Comparison of ENCODE assay signal across 15 cellular contexts in genomic region chr5:142150431-142150830, GRCh38. TPM values are rescaled to one million over a fixed set of nuclear protein-coding genes. Genes with fewer than 3 reads are reported as not detected.
DNase-seq lines count a peak whose midpoint lies in the region; ATAC-seq and TF ChIP-seq lines count a peak whose summit lies in the region.
"Had no signal": no experiment of that assay in that cellular context is flagged by ENCODE, and none has a peak within 500 bp of the region (broad histone marks: within the 10 kb centered on the region; RNA-seq: fewer than 3 reads in every experiment).

No MANE protein-coding gene starts in this region.

- H3K4me1 Mint-ChIP-seq in activated naive CD8-positive, alpha-beta T cell (ENCODE audit: low read depth): peaks cover 6% of the 10 kb centered on the region
- peaks cover 10% of the 10 kb centered on the region for H3K4me1 Mint-ChIP-seq in activated naive CD8-positive, alpha-beta T cell treated with anti-CD3 and anti-CD28 coated beads for 36 hours
- peaks cover 7% of the 10 kb centered on the region for H3K4me1 Mint-ChIP-seq in CD4-positive, alpha-beta T cell (ENCODE audit: low read depth)
- H3K4me1 Mint-ChIP-seq in endothelial cell (ENCODE audit: unreplicated experiment): peaks cover 16% of the 10 kb centered on the region
- H3K4me1 Mint-ChIP-seq in natural killer cell: no peaks in the 10 kb centered on the region

- no peaks in the 10 kb centered on the region for H3K27me3 ChIP-seq in CD4-positive, alpha-beta T cell (ENCODE audit: control insufficient read depth, insufficient read depth, low read length)

- no peak for TF ChIP-seq CTCF in CD4-positive, alpha-beta T cell (IDR thresholded peaks at IDR 0.05)
- TF ChIP-seq CTCF in endothelial cell (IDR thresholded peaks at IDR 0.05; ENCODE audit: unreplicated experiment): no peak
- TF ChIP-seq CTCF in natural killer cell (IDR thresholded peaks at IDR 0.05): no peak

- H3K9me3 Mint-ChIP-seq in activated naive CD8-positive, alpha-beta T cell (ENCODE audit: low read depth): no peaks in the 10 kb centered on the region
- no peaks in the 10 kb centered on the region for H3K9me3 Mint-ChIP-seq in activated naive CD8-positive, alpha-beta T cell treated with anti-CD3 and anti-CD28 coated beads for 36 hours
- H3K9me3 Mint-ChIP-seq in CD4-positive, alpha-beta T cell: no peaks in the 10 kb centered on the region
- H3K9me3 Mint-ChIP-seq in endothelial cell (ENCODE audit: unreplicated experiment) (no peaks in the 10 kb centered on the region), natural killer cell (no peaks in the 10 kb centered on the region)
- H3K9me3 Mint-ChIP-seq: HFFc6 had no signal

- no peaks in the 10 kb centered on the region for H3K27me3 Mint-ChIP-seq in activated naive CD8-positive, alpha-beta T cell
- no peaks in the 10 kb centered on the region for H3K27me3 Mint-ChIP-seq in activated naive CD8-positive, alpha-beta T cell treated with anti-CD3 and anti-CD28 coated beads for 36 hours
- no peaks in the 10 kb centered on the region for H3K27me3 Mint-ChIP-seq in CD4-positive, alpha-beta T cell
- H3K27me3 Mint-ChIP-seq in endothelial cell (ENCODE audit: unreplicated experiment) (peaks cover 2% of the 10 kb centered on the region), natural killer cell (ENCODE audit: low read depth in 2 of 2) (no peaks in the 10 kb centered on the region)
- H3K27me3 Mint-ChIP-seq: CD4-positive, alpha-beta memory T cell had no signal

- H3K36me3 Mint-ChIP-seq in activated naive CD8-positive, alpha-beta T cell: peaks cover 4% of the 10 kb centered on the region
- peaks cover 23% of the 10 kb centered on the region for H3K36me3 Mint-ChIP-seq in activated naive CD8-positive, alpha-beta T cell treated with anti-CD3 and anti-CD28 coated beads for 36 hours
- peaks cover 58% of the 10 kb centered on the region for H3K36me3 Mint-ChIP-seq in CD4-positive, alpha-beta T cell (ENCODE audit: low read depth)
- H3K36me3 Mint-ChIP-seq in endothelial cell (ENCODE audit: low read depth, unreplicated experiment) (peaks cover 13% of the 10 kb centered on the region), natural killer cell (peaks cover 16% of the 10 kb centered on the region)

- POLR2A ChIA-PET in CD4-positive, alpha-beta T cell (lab: Charles Lee): no interaction called here

- no peak for DNase-seq in activated naive CD8-positive, alpha-beta T cell treated with anti-CD3 and anti-CD28 coated beads for 36 hours
- DNase-seq in CD4-positive, alpha-beta T cell: no peak
- DNase-seq in endothelial cell (ENCODE audit: low spot score) (no peak), iPS-NIHi11 (ENCODE audit: low spot score) (no peak), natural killer cell (no peak)
- DNase-seq: ACHN; CD4-positive, alpha-beta memory T cell; DMS153; DMS79; GDM1; GM23248; HFFc6 had no signal

- H3K27ac Mint-ChIP-seq in activated naive CD8-positive, alpha-beta T cell: peak overlapping the region; percentile 41
- H3K27ac Mint-ChIP-seq in activated naive CD8-positive, alpha-beta T cell treated with anti-CD3 and anti-CD28 coated beads for 36 hours: no peak overlapping the region
- H3K27ac Mint-ChIP-seq in CD4-positive, alpha-beta T cell: peak overlapping the region; percentile 44
- H3K27ac Mint-ChIP-seq in endothelial cell (ENCODE audit: unreplicated experiment): peak overlapping the region; percentile 48
- H3K27ac Mint-ChIP-seq in natural killer cell: no peak overlapping the region

- CTCF ChIA-PET in CD4-positive, alpha-beta T cell (lab: Charles Lee): no interaction called here

- no peaks in the 10 kb centered on the region for H3K9me3 ChIP-seq in CD4-positive, alpha-beta T cell (ENCODE audit: control insufficient read depth, low read length)

- intact Hi-C loops in CD4-positive, alpha-beta T cell (cut with DNase I, micrococcal nuclease): loop anchor here (2.0 to 10.0 kb wide), 6 partner anchors 172 to 714 kb away; partner anchors contain the start of gene SPRY4 (in 1 of the 2)
- intact Hi-C loops in natural killer cell (cut with micrococcal nuclease): loop anchor here (10.0 kb wide), 1 partner anchor 734 kb away; no protein-coding TSS in a partner anchor

- no peak overlapping the region for H3K27ac ChIP-seq in CD4-positive, alpha-beta T cell (ENCODE audit: low read depth, low read length)
- H3K27ac ChIP-seq: C4-2B, GM23248 had no signal

- no peak for ATAC-seq in CD4-positive, alpha-beta T cell (ENCODE audit: poor library complexity)
- ATAC-seq in natural killer cell: no peak
- ATAC-seq: HCT116 had no signal

- H3K4me3 Mint-ChIP-seq in activated naive CD8-positive, alpha-beta T cell: no peak overlapping the region
- H3K4me3 Mint-ChIP-seq in activated naive CD8-positive, alpha-beta T cell treated with anti-CD3 and anti-CD28 coated beads for 36 hours: no peak overlapping the region
- H3K4me3 Mint-ChIP-seq in CD4-positive, alpha-beta T cell: no peak overlapping the region
- H3K4me3 Mint-ChIP-seq in endothelial cell (ENCODE audit: unreplicated experiment): no peak overlapping the region
- H3K4me3 Mint-ChIP-seq in natural killer cell: no peak overlapping the region
- H3K4me3 Mint-ChIP-seq: CD4-positive, alpha-beta memory T cell; HFFc6 had no signal

RNA-seq across cellular contexts. Expression of gene NDFIP1, which starts 41.9 kb away (rescaled TPM):
- 100 to 1,000 TPM in 1 of 2 experiments, 10 to 100 TPM in 1; 97.3 to 100 TPM for total RNA-seq in activated naive CD8-positive, alpha-beta T cell treated with anti-CD3 and anti-CD28 coated beads for 36 hours
- total RNA-seq in CD4-positive, alpha-beta T cell: 100 to 1,000 TPM; 185 to 192 TPM
- total RNA-seq in endothelial cell (ENCODE audit: unreplicated experiment) (34.8 TPM), natural killer cell (10 to 100 TPM; 45.4 to 57.6 (median 51.7) TPM)

Comparison
In these comparisons a context has a peak if more than half of its experiments do, and no peak if none do; other contexts are left out.
1. H3K27ac Mint-ChIP-seq: peak in activated naive CD8-positive, alpha-beta T cell (single experiment), CD4-positive, alpha-beta T cell (single experiment) and endothelial cell (single experiment); none in activated naive CD8-positive, alpha-beta T cell treated with anti-CD3 and anti-CD28 coated beads for 36 hours (single experiment) and natural killer cell (0 of 2).